ENCODE assay signal across 12 cellular contexts in the genomic region with DNA sequence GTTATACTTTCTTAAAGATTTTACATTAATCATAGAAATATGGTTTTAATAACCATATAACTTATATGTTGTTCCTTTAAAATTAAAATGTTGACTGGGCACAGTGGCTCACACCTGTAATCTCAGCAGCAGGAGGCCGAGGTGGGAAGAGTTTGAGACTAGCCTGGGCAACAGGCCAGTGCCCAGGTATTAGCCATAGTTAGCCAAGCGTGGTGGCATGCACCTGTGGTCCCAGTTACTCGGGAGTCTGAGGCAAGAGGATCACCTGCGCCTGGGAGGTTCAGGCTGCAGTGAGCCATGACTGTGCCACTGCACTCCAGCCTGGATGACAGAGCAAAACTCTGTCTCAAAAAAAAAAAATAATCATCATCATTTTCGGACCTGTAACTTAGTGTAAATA.
DNase-seq lines count a peak whose midpoint lies in the region; TF ChIP-seq lines count a peak whose summit lies in the region.
"Had no signal": no experiment of that assay in that cellular context is flagged by ENCODE, and none has a peak within 500 bp of the region (broad histone marks: within the 10 kb centered on the region; RNA-seq: fewer than 3 reads in every experiment).

No MANE protein-coding gene starts in this region.

- DNase-seq in DMS53 (lab: John Stamatoyannopoulos, UW) (peak; percentile 31), DMS53 treated with DMSO at 0.1 percent for 48 hours (lab: John Stamatoyannopoulos, UW; ENCODE audit: unreplicated experiment) (no peak), kidney tubule cell (ENCODE audit: low spot score) (peak; percentile 58), NCI-H187 treated with DMSO at 0.1 percent for 48 hours (lab: John Stamatoyannopoulos, UW) (no peak)
- DNase-seq: AML-193; Caco-2; Calu3; CD4-positive, alpha-beta T cell; CD8-positive, alpha-beta T cell; DMS79 treated with DMSO at 0.1 percent for 48 hours; GF-D8 had no signal

- TF ChIP-seq RAD21 in Ishikawa (IDR thresholded peaks at IDR 0.05; ENCODE audit: low read depth), result no peak

- peak; percentile 79; the same call in 1 of the 2 replicates for TF ChIP-seq EP300 in Ishikawa (IDR thresholded peaks at IDR 0.05; ENCODE audit: borderline replicate concordance)

TF ChIP-seq in Ishikawa, 13 proteins besides CTCF, POLR2A, EP300 and RAD21:
- TF ChIP-seq CREB1 (IDR thresholded peaks at IDR 0.05; ENCODE audit: low read depth) (no peak), TEAD4 (IDR thresholded peaks at IDR 0.05) (peak; percentile 64), NFIC (IDR thresholded peaks at IDR 0.05) (peak; percentile 78), CEBPB (IDR thresholded peaks at IDR 0.05) (no peak), TCF12 (IDR thresholded peaks at IDR 0.05; ENCODE audit: low read depth) (peak; percentile 94), REST (IDR thresholded peaks at IDR 0.05; ENCODE audit: low read depth) (no peak), EGR1 (IDR thresholded peaks at IDR 0.05) (no peak)
- TF ChIP-seq, protein P1, sequence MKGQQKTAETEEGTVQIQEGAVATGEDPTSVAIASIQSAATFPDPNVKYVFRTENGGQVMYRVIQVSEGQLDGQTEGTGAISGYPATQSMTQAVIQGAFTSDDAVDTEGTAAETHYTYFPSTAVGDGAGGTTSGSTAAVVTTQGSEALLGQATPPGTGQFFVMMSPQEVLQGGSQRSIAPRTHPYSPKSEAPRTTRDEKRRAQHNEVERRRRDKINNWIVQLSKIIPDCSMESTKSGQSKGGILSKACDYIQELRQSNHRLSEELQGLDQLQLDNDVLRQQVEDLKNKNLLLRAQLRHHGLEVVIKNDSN (IDR thresholded peaks at IDR 0.05), result 0 out of 2 replicates have a peak, but pooled peaks have one; percentile 8
- TF ChIP-seq, protein P2, sequence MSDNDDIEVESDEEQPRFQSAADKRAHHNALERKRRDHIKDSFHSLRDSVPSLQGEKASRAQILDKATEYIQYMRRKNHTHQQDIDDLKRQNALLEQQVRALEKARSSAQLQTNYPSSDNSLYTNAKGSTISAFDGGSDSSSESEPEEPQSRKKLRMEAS (IDR thresholded peaks at IDR 0.05), result peak; percentile 47; the same call in 1 of the 2 replicates

Comparison
In these comparisons a context has a peak if more than half of its experiments do, and no peak if none do; other contexts are left out.
1. DNase-seq: peak in DMS53 (single experiment) and kidney tubule cell (single experiment); none in DMS53 treated with DMSO at 0.1 percent for 48 hours (single experiment) and NCI-H187 treated with DMSO at 0.1 percent for 48 hours (single experiment).